27 cellular contexts compared by ENCODE assay signal in the genomic region with DNA sequence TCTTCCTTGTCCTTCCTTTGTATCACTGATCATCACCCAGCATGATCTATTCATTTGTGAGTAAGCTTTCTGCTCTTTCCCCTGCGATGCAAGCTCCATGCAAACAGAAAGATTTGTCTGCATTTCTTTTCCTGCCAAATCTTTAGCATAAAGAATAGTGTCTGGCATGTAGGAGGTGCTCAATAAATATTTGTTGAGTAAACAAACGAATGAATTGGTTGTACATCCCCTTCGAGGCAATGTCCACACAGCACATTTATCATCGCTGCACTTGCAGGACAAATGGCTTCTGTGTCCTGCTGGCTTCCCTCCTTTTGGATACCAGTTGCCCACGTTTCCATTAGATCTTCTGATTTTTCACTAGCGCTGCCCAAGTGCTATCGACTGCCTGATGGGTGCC.
"Had no signal": no experiment of that assay in that cellular context is flagged by ENCODE, and none has a peak within 500 bp of the region (broad histone marks: within the 10 kb centered on the region; RNA-seq: fewer than 3 reads in every experiment).

No MANE protein-coding gene starts in this region.

- H3K4me1 ChIP-seq: uterus had no signal

- FAIRE-seq: colon, endothelial cell of umbilical vein, TTC549 had no signal

- H3K4me2 ChIP-seq: hepatocyte, smooth muscle cell had no signal

- H3K27me3 ChIP-seq: hepatocyte, uterus had no signal

- H3K27ac ChIP-seq: hepatocyte, lower lobe of right lung, sigmoid colon, uterus had no signal

- H3K4me1 Mint-ChIP-seq: immature natural killer cell; stimulated activated naive B cell treated with anti-CD40 and anti-IgM and Interleukin-4, amounts not matched to agents 10 μg/mL and 1 μg/mL and 100 μg/mL, for 72 hours had no signal

- H3K9me3 ChIP-seq: lower lobe of right lung, sigmoid colon, uterus had no signal

- H3K4me3 Mint-ChIP-seq: activated CD8-positive, alpha-beta T cell treated with anti-CD3 and anti-CD28 coated beads, Interleukin-2, amount 10 ng/mL, durations not matched to agents 7 days and 5 days; activated T-helper 1 cell treated with anti-CD3 and anti-CD28 coated beads, Interleukin-12 subunit alpha, Interleukin-12 subunit beta, Interleukin-2, Interleukin-4 antibody, amounts not matched to agents 30 ng/mL and 10 ng/mL and 1 ng/mL, durations not matched to agents 14 hours and 24 hours and 36 hours; effector memory CD8-positive, alpha-beta T cell; immature natural killer cell; naive B cell; neural crest cell; stimulated activated naive B cell treated with anti-CD40 and anti-IgM and Interleukin-4, amounts not matched to agents 10 μg/mL and 1 μg/mL and 100 μg/mL, for 72 hours had no signal

- H2AFZ ChIP-seq: hepatocyte had no signal

- H3K9me3 Mint-ChIP-seq: activated naive CD4-positive, alpha-beta T cell treated with anti-CD3 and anti-CD28 coated beads, Interleukin-2, amount 50 U/mL, for 72 hours; activated T-helper 1 cell treated with anti-CD3 and anti-CD28 coated beads, Interleukin-12 subunit alpha, Interleukin-12 subunit beta, Interleukin-2, Interleukin-4 antibody, amounts not matched to agents 30 ng/mL and 10 ng/mL and 1 ng/mL, durations not matched to agents 14 hours and 24 hours and 36 hours; effector memory CD8-positive, alpha-beta T cell; immature natural killer cell; neural crest cell had no signal

- H3K4me3 ChIP-seq: hepatocyte, lower lobe of right lung, sigmoid colon, smooth muscle cell, uterus had no signal

- DNase-seq: activated CD4-positive, alpha-beta T cell treated with anti-CD3 and anti-CD28 coated beads for 1 hour; activated CD4-positive, alpha-beta T cell treated with anti-CD3 and anti-CD28 coated beads, Interleukin-2, amount 50 U/mL, for 1 hour; activated CD8-positive, alpha-beta T cell treated with anti-CD3 and anti-CD28 coated beads, Interleukin-2, amount 10 ng/mL, durations not matched to agents 7 days and 5 days; activated gamma-delta T cell; aorta; central memory CD4-positive, alpha-beta T cell; effector memory CD8-positive, alpha-beta T cell; foreskin melanocyte; immature natural killer cell; lower lobe of right lung; mesendoderm; naive B cell; occipital lobe; stimulated activated CD4-positive, alpha-beta T cell treated with anti-CD3 and anti-CD28 coated beads, Interleukin-15, amount 100 ng/mL, for 24 hours; stimulated activated naive B cell treated with anti-CD40 and anti-IgM and Interleukin-4, amounts not matched to agents 10 μg/mL and 1 μg/mL and 100 μg/mL, for 72 hours; trophoblast cell; uterus had no signal

- H3K36me3 ChIP-seq: lower lobe of right lung, sigmoid colon, uterus had no signal

- ATAC-seq: activated CD8-positive, alpha-beta T cell treated with anti-CD3 and anti-CD28 coated beads, Interleukin-2, amount 10 ng/mL, durations not matched to agents 7 days and 5 days; activated naive CD4-positive, alpha-beta T cell treated with anti-CD3 and anti-CD28 coated beads, Interleukin-2, amount 50 U/mL, for 72 hours; effector memory CD8-positive, alpha-beta T cell; left lobe of liver; lower lobe of right lung; stimulated activated naive B cell treated with anti-CD40 and anti-IgM and Interleukin-4, amounts not matched to agents 10 μg/mL and 1 μg/mL and 100 μg/mL, for 72 hours had no signal

- H3K27ac Mint-ChIP-seq: activated CD8-positive, alpha-beta T cell treated with anti-CD3 and anti-CD28 coated beads, Interleukin-2, amount 10 ng/mL, durations not matched to agents 7 days and 5 days; activated naive CD4-positive, alpha-beta T cell treated with anti-CD3 and anti-CD28 coated beads, Interleukin-2, amount 50 U/mL, for 72 hours; activated T-helper 1 cell treated with anti-CD3 and anti-CD28 coated beads, Interleukin-12 subunit alpha, Interleukin-12 subunit beta, Interleukin-2, Interleukin-4 antibody, amounts not matched to agents 30 ng/mL and 10 ng/mL and 1 ng/mL, durations not matched to agents 14 hours and 24 hours and 36 hours; effector memory CD8-positive, alpha-beta T cell; immature natural killer cell; naive B cell; stimulated activated naive B cell treated with anti-CD40 and anti-IgM and Interleukin-4, amounts not matched to agents 10 μg/mL and 1 μg/mL and 100 μg/mL, for 72 hours had no signal

- H3K79me2 ChIP-seq: hepatocyte had no signal

- H3K36me3 Mint-ChIP-seq: activated naive CD4-positive, alpha-beta T cell treated with anti-CD3 and anti-CD28 coated beads, Interleukin-2, amount 50 U/mL, for 72 hours; immature natural killer cell; stimulated activated naive B cell treated with anti-CD40 and anti-IgM and Interleukin-4, amounts not matched to agents 10 μg/mL and 1 μg/mL and 100 μg/mL, for 72 hours had no signal
